In the genomic region with DNA sequence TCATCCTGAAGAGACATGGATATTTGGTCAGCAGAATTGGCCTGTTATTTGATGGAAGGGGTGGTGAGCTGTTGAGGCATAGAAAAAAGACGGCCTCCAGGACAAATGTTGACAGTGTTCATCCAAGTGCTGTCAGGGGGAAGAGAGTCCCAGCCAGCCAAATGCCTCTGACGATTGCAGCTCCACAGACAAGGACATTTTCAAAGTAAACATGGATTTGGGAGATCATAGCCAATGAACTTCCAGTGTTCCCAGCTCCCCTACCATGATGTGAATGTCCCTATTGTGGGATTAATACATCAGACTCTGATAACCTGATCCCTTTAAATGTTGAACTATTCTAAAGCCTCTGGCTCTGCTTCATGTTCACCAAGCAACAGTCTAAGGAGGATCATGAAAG, we compare ENCODE assay signal across 22 cellular contexts.
"Had no signal": no experiment of that assay in that cellular context is flagged by ENCODE, and none has a peak within 500 bp of the region (broad histone marks: within the 10 kb centered on the region; RNA-seq: fewer than 3 reads in every experiment).

No MANE protein-coding gene starts in this region.

- H3K4me1 ChIP-seq: foreskin keratinocyte, parathyroid adenoma, thyroid gland had no signal

- H3K4me3 ChIP-seq: hepatocyte, lung, thyroid gland had no signal

- H3K4me3 Mint-ChIP-seq: activated CD4-positive, alpha-beta T cell treated with anti-CD3 and anti-CD28 coated beads, Interleukin-2, amount 10 ng/mL, durations not matched to agents 24 days and 14 days; activated CD8-positive, alpha-beta memory T cell treated with anti-CD3 and anti-CD28 coated beads, Interleukin-2, amount 10 ng/mL, durations not matched to agents 7 days and 5 days; activated CD8-positive, alpha-beta T cell treated with anti-CD3 and anti-CD28 coated beads for 36 hours; activated naive CD8-positive, alpha-beta T cell treated with anti-CD3 and anti-CD28 coated beads, Interleukin-2, amount 50 U/mL, for 24 hours; dendritic cell treated with granulocyte-macrophage colony-stimulating factor and Interleukin-4, amounts not matched to agents 40 ng/mL and 50 ng/mL, for 4 days; naive B cell had no signal

- H3K9me3 ChIP-seq: thyroid gland had no signal

- H3K9ac ChIP-seq: parathyroid adenoma had no signal

- H3K27me3 ChIP-seq: hepatocyte, thyroid gland had no signal

- H3K27ac Mint-ChIP-seq: activated CD4-positive, alpha-beta T cell treated with anti-CD3 and anti-CD28 coated beads, Interleukin-2, amount 10 ng/mL, durations not matched to agents 24 days and 14 days; activated CD8-positive, alpha-beta memory T cell treated with anti-CD3 and anti-CD28 coated beads, Interleukin-2, amount 10 ng/mL, durations not matched to agents 7 days and 5 days; activated CD8-positive, alpha-beta T cell treated with anti-CD3 and anti-CD28 coated beads for 36 hours; activated naive CD8-positive, alpha-beta T cell treated with anti-CD3 and anti-CD28 coated beads, Interleukin-2, amount 50 U/mL, for 24 hours; dendritic cell treated with granulocyte-macrophage colony-stimulating factor and Interleukin-4, amounts not matched to agents 40 ng/mL and 50 ng/mL, for 4 days had no signal

- H3K36me3 Mint-ChIP-seq: naive B cell had no signal

- H3K79me2 ChIP-seq: hepatocyte, parathyroid adenoma had no signal

- H3K4me2 ChIP-seq: hepatocyte had no signal

- DNase-seq: activated CD4-positive, alpha-beta T cell treated with anti-CD3 and anti-CD28 coated beads, Interleukin-2, amount 10 ng/mL, durations not matched to agents 24 days and 14 days; activated CD8-positive, alpha-beta memory T cell treated with anti-CD3 and anti-CD28 coated beads, Interleukin-2, amount 10 ng/mL, durations not matched to agents 7 days and 5 days; activated CD8-positive, alpha-beta T cell treated with anti-CD3 and anti-CD28 coated beads for 36 hours; activated effector memory CD4-positive, alpha-beta T cell treated with anti-CD3 and anti-CD28 coated beads, Interleukin-2, amount 50 U/mL, for 16 hours; activated naive CD4-positive, alpha-beta T cell treated with anti-CD3 and anti-CD28 coated beads, Interleukin-2, amount 50 U/mL, for 16 hours; activated naive CD8-positive, alpha-beta T cell treated with anti-CD3 and anti-CD28 coated beads, Interleukin-2, amount 50 U/mL, for 24 hours; activated T-cell treated with anti-CD3 and anti-CD28 coated beads for 4 hours; effector CD4-positive, alpha-beta T cell; erythroblast; foreskin keratinocyte; naive B cell; nucleus accumbens; stimulated activated CD4-positive, alpha-beta T cell treated with anti-CD3 and anti-CD28 coated beads, Interleukin-4, amount 100 ng/mL, for 1 hour; stimulated activated naive CD4-positive, alpha-beta T cell treated with Interleukin-2 at 50 U/mL for 16 hours; substantia nigra; thyroid gland had no signal

- H3K9me3 Mint-ChIP-seq: activated CD4-positive, alpha-beta T cell treated with anti-CD3 and anti-CD28 coated beads, Interleukin-2, amount 10 ng/mL, durations not matched to agents 24 days and 14 days; activated naive CD8-positive, alpha-beta T cell treated with anti-CD3 and anti-CD28 coated beads, Interleukin-2, amount 50 U/mL, for 24 hours; dendritic cell treated with granulocyte-macrophage colony-stimulating factor and Interleukin-4, amounts not matched to agents 40 ng/mL and 50 ng/mL, for 4 days; naive B cell had no signal

- H3K36me3 ChIP-seq: thyroid gland had no signal

- ATAC-seq: activated CD4-positive, CD25-positive, alpha-beta regulatory T cell treated with anti-CD3 and anti-CD28 coated beads, Interleukin-2, amount 50 U/mL, for 24 hours; activated CD8-positive, alpha-beta memory T cell treated with anti-CD3 and anti-CD28 coated beads, Interleukin-2, amount 10 ng/mL, durations not matched to agents 7 days and 5 days; activated CD8-positive, alpha-beta T cell treated with anti-CD3 and anti-CD28 coated beads for 36 hours; activated naive CD8-positive, alpha-beta T cell treated with anti-CD3 and anti-CD28 coated beads, Interleukin-2, amount 50 U/mL, for 24 hours; foreskin keratinocyte had no signal

- H2AFZ ChIP-seq: hepatocyte, parathyroid adenoma had no signal

- H3K27ac ChIP-seq: foreskin keratinocyte, hepatocyte, parathyroid adenoma, thyroid gland, VCaP had no signal
